ENCODE assay signal across 8 cellular contexts in the genomic region with DNA sequence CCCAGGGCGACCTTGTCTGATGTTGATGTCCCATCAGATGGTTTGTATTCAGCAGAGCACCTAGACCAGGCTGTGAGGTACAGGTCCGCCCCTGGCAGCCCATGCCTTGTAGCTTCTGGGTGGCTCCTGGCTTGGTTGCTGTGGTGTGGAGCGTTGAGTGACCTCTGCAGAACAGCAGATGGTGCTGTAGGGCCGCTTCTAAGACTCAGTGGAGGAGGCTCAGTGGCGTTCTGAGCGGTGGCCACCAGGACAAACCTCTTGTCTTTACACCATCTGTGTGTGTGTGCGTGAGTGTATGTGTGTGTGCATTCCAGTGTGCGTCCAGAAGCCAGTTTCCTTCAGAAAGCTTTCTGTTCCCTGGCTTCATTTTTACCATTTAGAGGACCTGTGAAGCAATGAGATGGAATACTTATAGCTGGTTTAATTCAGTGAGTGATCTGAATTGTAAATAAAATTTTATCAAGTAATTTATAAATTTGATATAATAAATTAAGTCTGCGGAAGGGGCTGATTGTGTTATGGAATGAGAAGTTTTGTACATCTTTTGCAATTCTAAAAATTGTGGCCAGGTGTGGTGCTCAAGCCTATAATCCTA.
A peak's percentile ranks its signal among the peaks of the same experiment; 100 is the strongest.
DNase-seq lines count a peak whose midpoint lies in the region; ATAC-seq, FAIRE-seq and TF ChIP-seq lines count a peak whose summit lies in the region.

No MANE protein-coding gene starts in this region.

- no peak overlapping the region for H3K27ac Mint-ChIP-seq in activated T-helper 2 cell treated with anti-CD3 and anti-CD28 coated beads, Interferon-gamma antibody, Interleukin-2, Interleukin-4, amounts not matched to agents 10 μg/mL and 5 μg/mL and 100 μg/mL, durations not matched to agents 14 hours and 24 hours and 36 hours

- ATAC-seq in GM19351 (IDR thresholded peaks at IDR 0.05; ENCODE audit: unreplicated experiment) = peak; percentile 83
- ATAC-seq in foreskin keratinocyte = peak; percentile 81

- no peaks in the 10 kb centered on the region for H3K27me3 Mint-ChIP-seq in activated T-helper 2 cell treated with anti-CD3 and anti-CD28 coated beads, Interferon-gamma antibody, Interleukin-2, Interleukin-4, amounts not matched to agents 10 μg/mL and 5 μg/mL and 100 μg/mL, durations not matched to agents 14 hours and 24 hours and 36 hours (ENCODE audit: low read depth)

- no peaks in the 10 kb centered on the region for H3K9me3 Mint-ChIP-seq in activated T-helper 2 cell treated with anti-CD3 and anti-CD28 coated beads, Interferon-gamma antibody, Interleukin-2, Interleukin-4, amounts not matched to agents 10 μg/mL and 5 μg/mL and 100 μg/mL, durations not matched to agents 14 hours and 24 hours and 36 hours

- peaks cover 0 to 41% (median 14%) of the 10 kb centered on the region in 11 experiments; a peak in 16 of 22 replicates for H3K36me3 ChIP-seq in BLaER1 treated with 17β-estradiol and CSF1 and Interleukin-3, amounts not matched to agents 10 nM and 100 nM

- no peak overlapping the region for H3K27ac ChIP-seq in BLaER1 treated with 17β-estradiol and CSF1 and Interleukin-3, amounts not matched to agents 10 nM and 100 nM
- no peak overlapping the region for H3K27ac ChIP-seq in foreskin keratinocyte

- H3K4me3 Mint-ChIP-seq in activated T-helper 2 cell treated with anti-CD3 and anti-CD28 coated beads, Interferon-gamma antibody, Interleukin-2, Interleukin-4, amounts not matched to agents 10 μg/mL and 5 μg/mL and 100 μg/mL, durations not matched to agents 14 hours and 24 hours and 36 hours (ENCODE audit: low read depth) = no peak overlapping the region

- peak; percentile 58 for DNase-seq in LoVo (ENCODE audit: low spot score)
- peak; percentile 83 for DNase-seq in RCC 7860 (ENCODE audit: low spot score)
- peak; percentile 61 for DNase-seq in activated T-helper 2 cell treated with anti-CD3 and anti-CD28 coated beads, Interferon-gamma antibody, Interleukin-2, Interleukin-4, amounts not matched to agents 10 μg/mL and 5 μg/mL and 100 μg/mL, durations not matched to agents 14 hours and 24 hours and 36 hours (ENCODE audit: low spot score)
- peak; percentile 44 to 68 for DNase-seq in foreskin keratinocyte
- DNase-seq in occipital lobe (lab: John Stamatoyannopoulos, UW) = peak; percentile 37
- DNase-seq in urothelium cell line (ENCODE audit: low spot score) = peak; percentile 81

- peaks cover 8% of the 10 kb centered on the region for H3K4me1 Mint-ChIP-seq in activated T-helper 2 cell treated with anti-CD3 and anti-CD28 coated beads, Interferon-gamma antibody, Interleukin-2, Interleukin-4, amounts not matched to agents 10 μg/mL and 5 μg/mL and 100 μg/mL, durations not matched to agents 14 hours and 24 hours and 36 hours (ENCODE audit: low read depth)

- H3K4me1 ChIP-seq in BLaER1 treated with 17β-estradiol and CSF1 and Interleukin-3, amounts not matched to agents 10 nM and 100 nM = peaks cover 16 to 49% (median 26%) of the 10 kb centered on the region in 10 experiments
- H3K4me1 ChIP-seq in foreskin keratinocyte = peaks cover 3% of the 10 kb centered on the region

- peaks cover 0 to 94% (median 67%) of the 10 kb centered on the region in 11 experiments; a peak in 19 of 22 replicates for H4K20me1 ChIP-seq in BLaER1 treated with 17β-estradiol and CSF1 and Interleukin-3, amounts not matched to agents 10 nM and 100 nM

- intact Hi-C loops in activated T-helper 2 cell treated with anti-CD3 and anti-CD28 coated beads, Interferon-gamma antibody, Interleukin-2, Interleukin-4, amounts not matched to agents 10 μg/mL and 5 μg/mL and 100 μg/mL, durations not matched to agents 14 hours and 24 hours and 36 hours (cut with micrococcal nuclease) = loop anchor here (1.0 kb wide), 1 partner anchor 299 kb away; no protein-coding TSS in a partner anchor

- peak; percentile 84 for TF ChIP-seq CTCF in foreskin keratinocyte (conservative IDR thresholded peaks at IDR 0.05)

- H3K9ac ChIP-seq in BLaER1 treated with 17β-estradiol and CSF1 and Interleukin-3, amounts not matched to agents 10 nM and 100 nM = peak overlapping the region in 1 of 11 experiments; percentile 7; a peak in 2 of 22 replicates

- peak overlapping the region in 6 of 11 experiments; percentile 9 to 41 (median 34); a peak in 8 of 22 replicates for H3K4me2 ChIP-seq in BLaER1 treated with 17β-estradiol and CSF1 and Interleukin-3, amounts not matched to agents 10 nM and 100 nM

- H3K9me3 ChIP-seq in BLaER1 treated with 17β-estradiol and CSF1 and Interleukin-3, amounts not matched to agents 10 nM and 100 nM (replicated peaks in 1 of 11) = no peaks in the 10 kb centered on the region

- H3K36me3 Mint-ChIP-seq in activated T-helper 2 cell treated with anti-CD3 and anti-CD28 coated beads, Interferon-gamma antibody, Interleukin-2, Interleukin-4, amounts not matched to agents 10 μg/mL and 5 μg/mL and 100 μg/mL, durations not matched to agents 14 hours and 24 hours and 36 hours (ENCODE audit: low read depth) = peaks cover 3% of the 10 kb centered on the region

- H3K4me3 ChIP-seq in BLaER1 treated with 17β-estradiol and CSF1 and Interleukin-3, amounts not matched to agents 10 nM and 100 nM = no peak overlapping the region

- FAIRE-seq in RCC 7860 (lab: Jason Lieb, UNC) = peak; percentile 49
- FAIRE-seq in urothelium cell line (lab: Jason Lieb, UNC) = peak; percentile 81

- peaks cover 0 to 13% (median 0%) of the 10 kb centered on the region in 11 experiments; a peak in 3 of 22 replicates for H3K27me3 ChIP-seq in BLaER1 treated with 17β-estradiol and CSF1 and Interleukin-3, amounts not matched to agents 10 nM and 100 nM
- no peaks in the 10 kb centered on the region for H3K27me3 ChIP-seq in foreskin keratinocyte
